Comparison of ENCODE assay signal across 8 cellular contexts in the genomic region with DNA sequence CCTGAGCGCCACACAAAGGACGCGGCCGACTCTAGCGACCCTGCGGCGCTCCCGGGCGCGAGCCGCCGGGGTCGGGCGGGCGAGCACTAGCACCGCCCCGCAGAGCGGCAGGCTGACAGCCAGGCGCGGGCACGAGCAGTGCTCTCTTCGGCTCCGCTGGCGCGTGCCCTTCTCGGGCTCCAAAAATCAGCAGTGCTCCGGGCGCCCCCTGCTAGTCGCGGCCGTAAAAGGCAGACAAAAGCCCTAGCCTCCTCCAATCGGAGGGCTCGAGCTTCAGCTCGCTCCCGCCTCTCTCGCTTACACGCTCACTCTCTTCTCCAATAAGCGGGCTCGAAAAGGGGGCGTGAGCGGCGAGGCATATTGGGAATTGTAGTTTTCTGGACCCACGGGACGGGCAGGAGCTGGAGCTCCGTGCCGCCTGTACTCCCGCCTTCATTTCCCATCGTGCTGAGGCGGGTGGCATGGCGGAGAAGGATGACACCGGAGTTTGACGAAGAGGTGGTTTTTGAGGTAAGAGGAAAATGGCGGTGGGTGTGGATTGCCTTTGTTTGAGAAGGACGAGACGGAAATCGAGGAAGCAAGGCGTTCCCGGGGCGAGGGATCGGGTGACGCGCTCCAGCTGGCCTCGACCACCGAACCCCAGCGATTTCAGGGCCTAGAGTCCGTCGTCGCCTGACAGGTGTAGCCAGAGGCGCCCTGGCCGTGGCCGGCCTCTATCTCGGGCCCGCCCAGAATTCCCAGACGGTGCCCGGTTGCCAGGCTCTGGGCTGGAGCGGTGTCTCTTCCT. TPM values are rescaled to one million over a fixed set of nuclear protein-coding genes. Genes with fewer than 3 reads are reported as not detected.
DNase-seq lines count a peak whose midpoint lies in the region; ATAC-seq lines count a peak whose summit lies in the region.

TSS of gene FGD6 (minus strand) at position 91 of the 787 bp plus-strand sequence. CDS start 227 bp downstream, outside the sequence.
TSS of gene VEZT (plus strand) at position 431 of the 787 bp plus-strand sequence. CDS start at position 475, 44 bp downstream.

- peak; percentile 97 for DNase-seq in AML-193 (lab: John Stamatoyannopoulos, UW)
- peak; percentile 97 to 99 for DNase-seq in NCI-H446 (lab: John Stamatoyannopoulos, UW)
- DNase-seq in activated CD4-positive, CD25-positive, alpha-beta regulatory T cell treated with anti-CD3 and anti-CD28 coated beads, Interleukin-2, amount 50 U/mL, for 72 hours: peak; percentile 92
- DNase-seq in cerebellum (ENCODE audit: low spot score): peak; percentile 99
- DNase-seq in islet precursor cell: peak; percentile 100
- peak; percentile 92 to 96 (median 95) for DNase-seq in stimulated activated CD4-positive, alpha-beta T cell treated with anti-CD3 and anti-CD28 coated beads, Interleukin-12 subunit alpha, Interleukin-12 subunit beta, amount 100 ng/mL, for 48 hours (ENCODE audit: low read depth in 2 of 3, low spot score in 1 of 3)

- peak; percentile 92 for ATAC-seq in GM19035 (IDR thresholded peaks at IDR 0.05; ENCODE audit: unreplicated experiment)
- peak; percentile 94 for ATAC-seq in HG03354 (IDR thresholded peaks at IDR 0.05; ENCODE audit: poor library complexity, severe bottlenecking, unreplicated experiment)

RNA-seq across cellular contexts. Expression of gene FGD6, which starts in this region (rescaled TPM):
- 30.0 TPM for total RNA-seq in cerebellum

RNA-seq across cellular contexts. Expression of gene VEZT, which starts in this region (rescaled TPM):
- total RNA-seq in cerebellum: 236 TPM

Comparison
In these comparisons a context has a peak if more than half of its experiments do, and no peak if none do; other contexts are left out.
1. Peak in every context shown above with its lines: DNase-seq and ATAC-seq.